1 cellular context compared by ENCODE assay signal in genomic region chr17:8175795-8176196, GRCh38.
TF ChIP-seq lines count a peak whose summit lies in the region.

No MANE protein-coding gene starts in this region.

TF ChIP-seq in HCT116, 20 proteins besides CTCF, POLR2A, EP300 and RAD21 (continued from another document):
- TF ChIP-seq, protein P1, sequence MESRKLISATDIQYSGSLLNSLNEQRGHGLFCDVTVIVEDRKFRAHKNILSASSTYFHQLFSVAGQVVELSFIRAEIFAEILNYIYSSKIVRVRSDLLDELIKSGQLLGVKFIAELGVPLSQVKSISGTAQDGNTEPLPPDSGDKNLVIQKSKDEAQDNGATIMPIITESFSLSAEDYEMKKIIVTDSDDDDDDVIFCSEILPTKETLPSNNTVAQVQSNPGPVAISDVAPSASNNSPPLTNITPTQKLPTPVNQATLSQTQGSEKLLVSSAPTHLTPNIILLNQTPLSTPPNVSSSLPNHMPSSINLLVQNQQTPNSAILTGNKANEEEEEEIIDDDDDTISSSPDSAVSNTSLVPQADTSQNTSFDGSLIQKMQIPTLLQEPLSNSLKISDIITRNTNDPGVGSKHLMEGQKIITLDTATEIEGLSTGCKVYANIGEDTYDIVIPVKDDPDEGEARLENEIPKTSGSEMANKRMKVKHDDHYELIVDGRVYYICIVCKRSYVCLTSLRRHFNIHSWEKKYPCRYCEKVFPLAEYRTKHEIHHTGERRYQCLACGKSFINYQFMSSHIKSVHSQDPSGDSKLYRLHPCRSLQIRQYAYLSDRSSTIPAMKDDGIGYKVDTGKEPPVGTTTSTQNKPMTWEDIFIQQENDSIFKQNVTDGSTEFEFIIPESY (IDR thresholded peaks at IDR 0.05; ENCODE audit: extremely low read depth, insufficient replicate concordance, low read length): no peak
- TF ChIP-seq SP1 (IDR thresholded peaks at IDR 0.05; ENCODE audit: low read depth) (no peak), CBX3 (IDR thresholded peaks at IDR 0.05; ENCODE audit: low read depth) (no peak)
